8 cellular contexts compared by ENCODE assay signal in genomic region chr9:133346021-133346713, GRCh38. TPM values are rescaled to one million over a fixed set of nuclear protein-coding genes. Genes with fewer than 3 reads are reported as not detected.
DNase-seq lines count a peak whose midpoint lies in the region; ATAC-seq and TF ChIP-seq lines count a peak whose summit lies in the region.

No MANE protein-coding gene starts in this region.

- peak overlapping the region; percentile 94 for H3K4me2 ChIP-seq in SK-N-SH

- peaks cover 8 to 27% of the 10 kb centered on the region in 2 experiments; a peak in 2 of 4 replicates for H3K4me1 ChIP-seq in SK-N-SH (ENCODE audit: control insufficient read depth in 1 of 2, insufficient read depth in 2 of 2, low read depth in 1 of 2, low read length in 1 of 2)

- H3K27ac ChIP-seq in SK-N-SH (ENCODE audit: low read depth in 2 of 2, low read length in 1 of 2): no peak overlapping the region

- H3K36me3 ChIP-seq in SK-N-SH (replicated peaks in 1 of 2; ENCODE audit: control insufficient read depth in 1 of 2, insufficient read depth in 2 of 2, low read length in 1 of 2): peaks cover 38 to 68% of the 10 kb centered on the region in 2 experiments

- peaks cover 18% of the 10 kb centered on the region for H3F3A ChIP-seq in SK-N-SH (replicated peaks; ENCODE audit: insufficient read depth)

- 81% methylated on average over 12 of the region's 14 CpGs for WGBS in SK-N-SH (ENCODE audit: low lambda C conversion rate)

- no peaks in the 10 kb centered on the region for H3K9me2 ChIP-seq in SK-N-SH

- H3K9me3 Mint-ChIP-seq in WTC11: no peaks in the 10 kb centered on the region
- H3K9me3 Mint-ChIP-seq in glutamatergic neuron (ENCODE audit: unreplicated experiment): peaks cover 16% of the 10 kb centered on the region
- no peaks in the 10 kb centered on the region for H3K9me3 Mint-ChIP-seq in stimulated activated naive B cell treated with anti-CD40 and anti-IgM and Interleukin-4, amounts not matched to agents 10 μg/mL and 1 μg/mL and 100 μg/mL, for 72 hours

- H3K27me3 Mint-ChIP-seq in WTC11 (ENCODE audit: low read depth) (no peaks in the 10 kb centered on the region; the same call in 1 of the 2 replicates), glutamatergic neuron (ENCODE audit: unreplicated experiment) (peaks cover 12% of the 10 kb centered on the region)
- H3K27me3 Mint-ChIP-seq in stimulated activated naive B cell treated with anti-CD40 and anti-IgM and Interleukin-4, amounts not matched to agents 10 μg/mL and 1 μg/mL and 100 μg/mL, for 72 hours: no peaks in the 10 kb centered on the region

- H3K79me2 ChIP-seq in SK-N-SH (ENCODE audit: insufficient read depth): peaks cover 54% of the 10 kb centered on the region

- peaks cover 34% of the 10 kb centered on the region for H4K20me1 ChIP-seq in SK-N-SH (ENCODE audit: insufficient read depth)

- no peak overlapping the region for H2AFZ ChIP-seq in SK-N-SH (ENCODE audit: low read depth)

- H3K4me1 Mint-ChIP-seq in WTC11 (peaks cover 29% of the 10 kb centered on the region), glutamatergic neuron (ENCODE audit: low read depth, unreplicated experiment) (peaks cover 18% of the 10 kb centered on the region)
- H3K4me1 Mint-ChIP-seq in stimulated activated naive B cell treated with anti-CD40 and anti-IgM and Interleukin-4, amounts not matched to agents 10 μg/mL and 1 μg/mL and 100 μg/mL, for 72 hours: peaks cover 39 to 75% of the 10 kb centered on the region in 2 donors

- no peaks in the 10 kb centered on the region for H3K27me3 ChIP-seq in SK-N-SH (ENCODE audit: insufficient read depth)

- peak overlapping the region; percentile 99; the same call in 1 of the 2 replicates for H3K9ac ChIP-seq in SK-N-SH

- no peak for TF ChIP-seq RAD21 in SK-N-SH (IDR thresholded peaks at IDR 0.05; ENCODE audit: low read length)

- POLR2A ChIA-PET in SK-N-SH (lab: Yijun Ruan, JAX) (interaction anchor here (0.9 to 1.5 kb wide), 2 partner anchors 9 to 11 kb away, joined by 3 to 4 read pairs; no protein-coding TSS in a partner anchor), WTC11 (lab: Charles Lee) (interaction anchor here (0.8 kb wide), 1 partner anchor 11 kb away, joined by 4 read pairs; no protein-coding TSS in a partner anchor)

- H3K4me3 Mint-ChIP-seq in WTC11 (peak overlapping the region; percentile 99), glutamatergic neuron (ENCODE audit: unreplicated experiment) (peak overlapping the region; percentile 95)
- H3K4me3 Mint-ChIP-seq in stimulated activated naive B cell treated with anti-CD40 and anti-IgM and Interleukin-4, amounts not matched to agents 10 μg/mL and 1 μg/mL and 100 μg/mL, for 72 hours: peak overlapping the region; percentile 97 to 99

- CTCF ChIA-PET in SK-N-SH (lab: Yijun Ruan, JAX) (interaction anchor here (1.1 kb wide), 1 partner anchor 160 kb away, joined by 3 read pairs; no protein-coding TSS in a partner anchor), WTC11 (lab: Charles Lee) (interaction anchor here (0.5 to 1.7 kb wide), 3 partner anchors 16 to 104 kb away, joined by 3 to 4 read pairs (median 4); no protein-coding TSS in a partner anchor)

- H3K4me3 ChIP-seq in SK-N-SH (ENCODE audit: low read depth in 2 of 2, low read length in 1 of 2): peak overlapping the region; percentile 99

- H3K27ac Mint-ChIP-seq in WTC11 (peak overlapping the region; percentile 96; the same call in 1 of the 2 replicates), glutamatergic neuron (ENCODE audit: unreplicated experiment) (no peak overlapping the region)
- peak overlapping the region; percentile 100 for H3K27ac Mint-ChIP-seq in stimulated activated naive B cell treated with anti-CD40 and anti-IgM and Interleukin-4, amounts not matched to agents 10 μg/mL and 1 μg/mL and 100 μg/mL, for 72 hours

- DNase-seq in SK-N-SH (peak; percentile 33), WTC11 (ENCODE audit: low spot score) (no peak), glutamatergic neuron (no peak), NCI-H1930 (lab: John Stamatoyannopoulos, UW) (no peak), RPMI8226 (no peak)
- DNase-seq in stimulated activated naive B cell treated with anti-CD40 and anti-IgM and Interleukin-4, amounts not matched to agents 10 μg/mL and 1 μg/mL and 100 μg/mL, for 72 hours: no peak

- H3K36me3 Mint-ChIP-seq in WTC11: peaks cover 70% of the 10 kb centered on the region
- H3K36me3 Mint-ChIP-seq in glutamatergic neuron (ENCODE audit: unreplicated experiment): peaks cover 13% of the 10 kb centered on the region
- peaks cover 46 to 72% of the 10 kb centered on the region in 2 donors for H3K36me3 Mint-ChIP-seq in stimulated activated naive B cell treated with anti-CD40 and anti-IgM and Interleukin-4, amounts not matched to agents 10 μg/mL and 1 μg/mL and 100 μg/mL, for 72 hours

- TF ChIP-seq EP300 in SK-N-SH (IDR thresholded peaks at IDR 0.05; ENCODE audit: borderline replicate concordance in 1 of 2, low read depth in 1 of 2, low read length in 1 of 2): no peak

- ATAC-seq in SK-N-SH treated with all-trans-retinoic acid at 6 μM for 48 hours (no peak), WTC11 (no peak), HG03045 (IDR thresholded peaks at IDR 0.05; ENCODE audit: unreplicated experiment) (no peak)
- ATAC-seq in stimulated activated naive B cell treated with anti-CD40 and anti-IgM and Interleukin-4, amounts not matched to agents 10 μg/mL and 1 μg/mL and 100 μg/mL, for 72 hours (replicated peaks): no peak

- TF ChIP-seq CTCF in SK-N-SH (IDR thresholded peaks at IDR 0.05) (no peak), WTC11 (IDR thresholded peaks at IDR 0.05) (no peak), glutamatergic neuron (IDR thresholded peaks at IDR 0.05; ENCODE audit: partially characterized antibody, unreplicated experiment) (no peak)

- H3K9me3 ChIP-seq in SK-N-SH: no peaks in the 10 kb centered on the region

TF ChIP-seq in SK-N-SH, 30 proteins besides CTCF, POLR2A, EP300 and RAD21 (continues in another document):
- no peak for TF ChIP-seq MXI1 (IDR thresholded peaks at IDR 0.05; ENCODE audit: low read depth, low read length)
- TF ChIP-seq FOXJ3 (CRISPR knock-in tag; IDR thresholded peaks at IDR 0.05): no peak
- TF ChIP-seq USF2 (IDR thresholded peaks at IDR 0.05; ENCODE audit: borderline replicate concordance, low read depth, low read length): no peak

TF ChIP-seq in SK-N-SH treated with all-trans-retinoic acid at 6 μM for 48 hours, 23 proteins besides CTCF, POLR2A, EP300 and RAD21 (continues in another document):
- TF ChIP-seq ESRRG (CRISPR knock-in tag; IDR thresholded peaks at IDR 0.05): no peak
- TF ChIP-seq ZC3H10 (CRISPR knock-in tag; IDR thresholded peaks at IDR 0.05): no peak
- TF ChIP-seq TOX (CRISPR knock-in tag; IDR thresholded peaks at IDR 0.05; ENCODE audit: borderline replicate concordance): no peak
- TF ChIP-seq ZNF70 (CRISPR knock-in tag; IDR thresholded peaks at IDR 0.05): no peak
- TF ChIP-seq OSR1 (CRISPR knock-in tag; IDR thresholded peaks at IDR 0.05): no peak
- no peak for TF ChIP-seq ZFP30 (CRISPR knock-in tag; IDR thresholded peaks at IDR 0.05)
- no peak for TF ChIP-seq ZNF8 (CRISPR knock-in tag; IDR thresholded peaks at IDR 0.05)

TF ChIP-seq in WTC11, 78 proteins besides CTCF, POLR2A, EP300 and RAD21 (continues in another document):
- no peak for TF ChIP-seq ZNF416 (CRISPR knock-in tag; IDR thresholded peaks at IDR 0.05)
- no peak for TF ChIP-seq TCF7 (CRISPR knock-in tag; IDR thresholded peaks at IDR 0.05; ENCODE audit: low read depth)
- no peak for TF ChIP-seq ELF4 (CRISPR knock-in tag; IDR thresholded peaks at IDR 0.05; ENCODE audit: low read depth)
- no peak for TF ChIP-seq ZBTB43 (CRISPR knock-in tag; IDR thresholded peaks at IDR 0.05)
- TF ChIP-seq NFATC4 (CRISPR knock-in tag; IDR thresholded peaks at IDR 0.05): no peak
- TF ChIP-seq GTF2I (CRISPR knock-in tag; conservative IDR thresholded peaks at IDR 0.05): no peak
- no peak for TF ChIP-seq SP1 (CRISPR knock-in tag; conservative IDR thresholded peaks at IDR 0.05)

RNA-seq across cellular contexts. Expression of gene MED22, which starts 1.8 kb away (rescaled TPM):
- 23.0 and 27.9 TPM in 2 replicates for polyA plus RNA-seq in SK-N-SH (2012; rRNA removed)
- polyA plus RNA-seq in SK-N-SH (2012; cell fraction: cytosol; rRNA removed): 9.9 and 15.3 TPM in 2 replicates
- polyA plus RNA-seq in SK-N-SH (2012; cell fraction: nucleus; rRNA removed): 62.6 and 75.5 TPM in 2 replicates
- 51.2 to 59.5 TPM (median 55.3 TPM) in 3 replicates for total RNA-seq in WTC11 (2021)
- 35.7 TPM for total RNA-seq in glutamatergic neuron (ENCODE audit: unreplicated experiment)

RNA-seq across cellular contexts. Expression of gene RPL7A, which starts 1.9 kb away (rescaled TPM):
- polyA plus RNA-seq in SK-N-SH (2012; rRNA removed): 3,936 and 4,121 TPM in 2 replicates
- 3,968 and 4,002 TPM in 2 replicates for polyA plus RNA-seq in SK-N-SH (2012; cell fraction: cytosol; rRNA removed)
- polyA plus RNA-seq in SK-N-SH (2012; cell fraction: nucleus; rRNA removed): 1,782 and 2,085 TPM in 2 replicates
- 2,747 to 3,149 TPM (median 3,142 TPM) in 3 replicates for total RNA-seq in WTC11 (2021)
- 1,442 TPM for total RNA-seq in glutamatergic neuron (ENCODE audit: unreplicated experiment)

RNA-seq across cellular contexts. Expression of gene SURF1, which starts 10.1 kb away (rescaled TPM):
- 97.9 and 103 TPM in 2 replicates for polyA plus RNA-seq in SK-N-SH (2012; rRNA removed)
- 88.7 and 93.3 TPM in 2 replicates for polyA plus RNA-seq in SK-N-SH (2012; cell fraction: cytosol; rRNA removed)
- 110 and 112 TPM in 2 replicates for polyA plus RNA-seq in SK-N-SH (2012; cell fraction: nucleus; rRNA removed)
- 33.3 to 36.4 TPM (median 35.6 TPM) in 3 replicates for total RNA-seq in WTC11 (2021)
- 56.1 TPM for total RNA-seq in glutamatergic neuron (ENCODE audit: unreplicated experiment)

RNA-seq across cellular contexts. Expression of gene SURF6, which starts 10.2 kb away (rescaled TPM):
- 42.1 and 44.5 TPM in 2 replicates for polyA plus RNA-seq in SK-N-SH (2012; rRNA removed)
- polyA plus RNA-seq in SK-N-SH (2012; cell fraction: cytosol; rRNA removed): 27.6 and 38.9 TPM in 2 replicates
- 65.1 and 79.4 TPM in 2 replicates for polyA plus RNA-seq in SK-N-SH (2012; cell fraction: nucleus; rRNA removed)
- total RNA-seq in WTC11 (2021) (48.8 to 67.2 TPM (median 54.1 TPM) in 3 replicates), glutamatergic neuron (ENCODE audit: unreplicated experiment) (15.0 TPM)

RNA-seq across cellular contexts. Expression of gene SURF2, which starts 10.2 kb away (rescaled TPM):
- polyA plus RNA-seq in SK-N-SH (2012; rRNA removed): 35.7 and 46.8 TPM in 2 replicates
- 43.6 and 46.4 TPM in 2 replicates for polyA plus RNA-seq in SK-N-SH (2012; cell fraction: cytosol; rRNA removed)
- polyA plus RNA-seq in SK-N-SH (2012; cell fraction: nucleus; rRNA removed): 18.4 and 29.1 TPM in 2 replicates
- total RNA-seq in WTC11 (2021) (26.3 to 33.3 TPM (median 28.8 TPM) in 3 replicates), glutamatergic neuron (ENCODE audit: unreplicated experiment) (24.0 TPM)
